In the genomic region with DNA sequence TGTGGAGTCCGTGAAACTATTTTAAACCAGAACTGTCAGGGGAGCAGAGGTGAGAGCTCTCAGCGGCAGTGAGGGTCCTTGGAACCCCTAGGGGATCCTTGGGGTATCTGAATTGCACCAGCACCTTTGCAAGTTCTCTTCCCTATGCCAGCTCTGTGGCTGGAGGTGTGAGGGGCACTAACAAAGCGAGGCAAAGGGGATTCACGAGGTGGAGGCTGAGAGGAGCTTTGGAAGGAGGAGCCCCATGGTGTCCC, we compare ENCODE assay signal across 9 cellular contexts. TPM values are rescaled to one million over a fixed set of nuclear protein-coding genes. Genes with fewer than 3 reads are reported as not detected.
DNase-seq lines count a peak whose midpoint lies in the region; ATAC-seq and TF ChIP-seq lines count a peak whose summit lies in the region.
"Had no signal": no experiment of that assay in that cellular context is flagged by ENCODE, and none has a peak within 500 bp of the region (broad histone marks: within the 10 kb centered on the region; RNA-seq: fewer than 3 reads in every experiment).

No MANE protein-coding gene starts in this region.

- peaks cover 43% of the 10 kb centered on the region for H3K4me1 Mint-ChIP-seq in Caco-2 (ENCODE audit: low read depth, unreplicated experiment)

- H3F3A ChIP-seq in PC-9 (ENCODE audit: insufficient read depth, low read depth): peaks cover 28% of the 10 kb centered on the region

- no peak for TF ChIP-seq CTCF in Caco-2 (IDR thresholded peaks at IDR 0.05; ENCODE audit: insufficient read depth in 1 of 2, low read depth in 1 of 2, low read length in 1 of 2, severe bottlenecking in 1 of 2, unreplicated experiment in 1 of 2)
- TF ChIP-seq CTCF in PC-9 (conservative IDR thresholded peaks at IDR 0.05): no peak
- TF ChIP-seq CTCF in dorsolateral prefrontal cortex (IDR thresholded peaks at IDR 0.05 in 54 of 56, conservative IDR thresholded peaks at IDR 0.05 in 2 of 56; ENCODE audit: low read depth in 1 of 56, partially characterized antibody in 56 of 56): no peak
- no peak for TF ChIP-seq CTCF in sigmoid colon (IDR thresholded peaks at IDR 0.05)

- CTCF ChIA-PET in Caco-2 (lab: Charles Lee): no interaction called here
- CTCF ChIA-PET in PC-9 (lab: Charles Lee): no interaction called here

- ATAC-seq in HG02840 (IDR thresholded peaks at IDR 0.05; ENCODE audit: low FRiP score, unreplicated experiment): no peak

- H3K79me2 ChIP-seq in PC-9 (ENCODE audit: low read depth): peaks cover 33% of the 10 kb centered on the region

- H3K36me3 ChIP-seq in Caco-2 (ENCODE audit: control insufficient read depth, insufficient read depth, low read length) (no peaks in the 10 kb centered on the region; the same call in none of the 2 replicates), PC-9 (ENCODE audit: low read depth) (peaks cover 14% of the 10 kb centered on the region; the same call in 1 of the 2 replicates), sigmoid colon (peaks cover 0 to 13% (median 0%) of the 10 kb centered on the region in 4 donors)

- H4K20me1 ChIP-seq in PC-9 (ENCODE audit: insufficient read depth): peaks cover under 1% of the 10 kb centered on the region; the same call in 1 of the 2 replicates

- BruUV-seq in Caco-2 (replicated peaks; lab: Mats Ljungman, UMichigan) (no TSS peak), PC-9 (replicated peaks; lab: Mats Ljungman, UMichigan) (no TSS peak)

- H3K4me1 ChIP-seq in Caco-2 (peaks cover 30% of the 10 kb centered on the region), PC-9 (replicated peaks; ENCODE audit: insufficient read depth) (peaks cover 34% of the 10 kb centered on the region), sigmoid colon (peaks cover 0 to 56% (median 49%) of the 10 kb centered on the region in 4 donors)

- no peak for TF ChIP-seq POLR2A in sigmoid colon (IDR thresholded peaks at IDR 0.05)

- H3K27ac ChIP-seq in PC-9 (peak overlapping the region; percentile 64), dorsolateral prefrontal cortex (peak overlapping the region; percentile 34 to 100 (median 86)), sigmoid colon (peak overlapping the region; percentile 6 to 62 (median 46))

- no peak overlapping the region for H3K4me3 Mint-ChIP-seq in Caco-2 (ENCODE audit: unreplicated experiment)

- intact Hi-C loops in Caco-2 (cut with micrococcal nuclease; ENCODE audit: unreplicated experiment): no loop called here
- intact Hi-C loops in PC-9 (cut with micrococcal nuclease; ENCODE audit: unreplicated experiment): loop anchor here (1.0 to 5.0 kb wide), 3 partner anchors 9 to 36 kb away; no protein-coding TSS in a partner anchor
- intact Hi-C loops in dorsolateral prefrontal cortex (cut with DNase I): no loop called here
- intact Hi-C loops in sigmoid colon (cut with DNase I): no loop called here

- POLR2A ChIA-PET in Caco-2 (lab: Charles Lee): no interaction called here
- POLR2A ChIA-PET in PC-9 (lab: Charles Lee; ENCODE audit: unreplicated experiment): interaction anchor here (0.5 kb wide), 1 partner anchor 38 kb away, joined by 7 read pairs; no protein-coding TSS in a partner anchor

- H3K4me3 ChIP-seq in Caco-2 (ENCODE audit: low read depth, low read length) (no peak overlapping the region), PC-9 (no peak overlapping the region), dorsolateral prefrontal cortex (no peak overlapping the region), sigmoid colon (no peak overlapping the region)

- H3K4me2 ChIP-seq in PC-9: peak overlapping the region; percentile 61

- H3K9me3 Mint-ChIP-seq in Caco-2 (ENCODE audit: unreplicated experiment): no peaks in the 10 kb centered on the region

- H3K36me3 Mint-ChIP-seq in Caco-2 (ENCODE audit: insufficient read depth, unreplicated experiment): peaks cover 43% of the 10 kb centered on the region

- H3K27ac Mint-ChIP-seq in Caco-2 (ENCODE audit: unreplicated experiment): peak overlapping the region; percentile 63

- 61 to 72% methylated on average over 4 of the region's 4 CpGs for WGBS in sigmoid colon, 2 donors

- no peaks in the 10 kb centered on the region for H3K27me3 ChIP-seq in Caco-2 (replicated peaks; ENCODE audit: control insufficient read depth, insufficient read depth, low read length)
- H3K27me3 ChIP-seq in PC-9 (ENCODE audit: insufficient read depth, low read depth): no peaks in the 10 kb centered on the region
- H3K27me3 ChIP-seq in dorsolateral prefrontal cortex: no peaks in the 10 kb centered on the region
- H3K27me3 ChIP-seq in sigmoid colon: no peaks in the 10 kb centered on the region

- no peak overlapping the region for H2AFZ ChIP-seq in PC-9

- H3K27me3 Mint-ChIP-seq in Caco-2 (ENCODE audit: insufficient read depth, unreplicated experiment): no peaks in the 10 kb centered on the region

- H3K9me2 ChIP-seq in PC-9 (ENCODE audit: insufficient read depth): no peaks in the 10 kb centered on the region

- no peak for TF ChIP-seq EP300 in sigmoid colon (IDR thresholded peaks at IDR 0.05)

- DNase-seq in Caco-2 (no peak), PC-9 (no peak), dorsolateral prefrontal cortex (no peak), sigmoid colon (no peak), NCI-H187 treated with DMSO at 0.1 percent for 48 hours (lab: John Stamatoyannopoulos, UW) (no peak), cerebellar cortex (ENCODE audit: low spot score) (no peak), NCI-H345 treated with DMSO at 0.1 percent for 48 hours (lab: John Stamatoyannopoulos, UW; ENCODE audit: unreplicated experiment) (no peak)
- DNase-seq: GF-D8 had no signal

- H3K9me3 ChIP-seq in Caco-2 (no peaks in the 10 kb centered on the region), PC-9 (ENCODE audit: insufficient read depth, low read depth) (no peaks in the 10 kb centered on the region), sigmoid colon (no peaks in the 10 kb centered on the region)

RNA-seq across cellular contexts. Expression of a gene that starts 49.5 kb away (rescaled TPM):
- total RNA-seq in Caco-2 (2022) (45.0 and 47.9 TPM in 2 replicates), PC-9 (2021) (30.3 and 39.4 TPM in 2 replicates), dorsolateral prefrontal cortex (100 to 1,000 TPM in 47 of 120 experiments, 10 to 100 TPM in 73; 41.0 to 257 (median 86.5) TPM), sigmoid colon (10 to 100 TPM in 3 of 4 donors, 1 to 10 TPM in 1; 8.7 to 22.9 (median 12.3) TPM)
- 10 to 100 TPM in 2 of 3 donors, 1 to 10 TPM in 1; 9.6 to 13.4 (median 12.9) TPM for polyA plus RNA-seq in sigmoid colon
